ENCODE assay signal across 9 cellular contexts in the genomic region with DNA sequence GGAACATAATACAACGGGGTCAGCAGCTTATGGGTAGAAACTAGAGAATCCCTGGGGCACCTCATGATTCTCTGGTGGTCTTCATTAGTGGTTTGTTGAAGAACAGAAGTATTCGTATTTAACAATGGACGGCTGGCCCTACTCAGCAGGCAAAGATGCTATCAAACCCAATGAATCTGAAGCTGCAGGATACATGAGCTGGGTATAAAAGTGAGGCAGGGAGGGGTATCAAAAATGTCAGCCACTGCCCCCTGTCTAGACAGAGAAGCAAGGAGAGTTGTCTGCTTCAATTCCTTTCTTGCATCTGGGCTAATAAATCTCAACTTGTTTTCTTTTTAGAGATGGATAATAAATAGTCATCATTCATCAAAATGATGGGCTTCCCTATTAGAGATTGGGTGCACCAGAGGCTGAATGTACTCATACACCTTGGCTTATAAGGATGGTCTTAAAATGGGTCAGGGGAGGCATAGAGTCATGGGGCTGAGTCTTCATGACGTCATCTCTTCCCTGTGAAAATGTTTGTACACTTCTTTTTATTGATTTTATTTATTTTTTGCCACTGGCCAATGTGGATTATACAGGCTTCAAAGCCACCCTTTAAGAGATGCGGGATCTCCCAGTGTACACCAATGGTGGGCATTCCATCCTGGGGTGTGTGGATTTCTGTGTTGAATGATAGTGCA.
"Had no signal": no experiment of that assay in that cellular context is flagged by ENCODE, and none has a peak within 500 bp of the region (broad histone marks: within the 10 kb centered on the region; RNA-seq: fewer than 3 reads in every experiment).

No MANE protein-coding gene starts in this region.

- H3K27ac ChIP-seq: HL-60 had no signal

- H3K4me3 ChIP-seq: GM23338 had no signal

- H3K27ac Mint-ChIP-seq: GM23338, H9, HFFc6 had no signal

- DNase-seq: H9, HCEC 1CT, HFFc6, IMR-90, KBM-7 had no signal

- ATAC-seq: GM23338 had no signal

- H3K4me1 Mint-ChIP-seq: GM23338, H9 had no signal

- FAIRE-seq: H1, H54 had no signal

- H3K4me3 Mint-ChIP-seq: GM23338, H9, HFFc6 had no signal

- H3K4me2 ChIP-seq: GM23338 had no signal

- H2AFZ ChIP-seq: GM23338 had no signal
